ENCODE assay signal across 22 cellular contexts in the genomic region with DNA sequence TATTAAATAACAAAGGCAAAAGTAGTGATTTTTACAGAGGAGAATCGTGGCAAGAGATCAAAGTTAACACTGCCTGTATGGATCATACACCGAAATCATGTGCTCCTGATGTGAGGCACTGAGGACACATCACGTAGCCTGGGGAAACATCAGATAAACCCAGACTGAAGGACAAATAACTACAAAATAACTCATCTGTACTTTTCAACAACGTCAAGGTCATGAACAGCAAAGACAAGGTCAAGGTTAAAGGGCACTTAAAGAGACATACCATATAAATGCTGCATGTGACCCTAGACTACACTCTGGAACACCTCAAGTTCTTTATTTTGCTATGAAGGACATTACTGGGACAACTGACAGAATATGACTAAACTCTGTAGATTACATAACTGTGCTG. TPM values are rescaled to one million over a fixed set of nuclear protein-coding genes. Genes with fewer than 3 reads are reported as not detected.
DNase-seq lines count a peak whose midpoint lies in the region; ATAC-seq, FAIRE-seq and TF ChIP-seq lines count a peak whose summit lies in the region.
"Had no signal": no experiment of that assay in that cellular context is flagged by ENCODE, and none has a peak within 500 bp of the region (broad histone marks: within the 10 kb centered on the region; RNA-seq: fewer than 3 reads in every experiment).

No MANE protein-coding gene starts in this region.

- H3K4me2 ChIP-seq in SK-N-SH (no peak overlapping the region), HepG2 (ENCODE audit: low read depth, low read length) (0 out of 2 replicates have a peak overlapping the region, but pooled peaks have one; percentile 13)

- BruUV-seq in HepG2 (replicated peaks; lab: Mats Ljungman, UMichigan), result no TSS peak

- H3K9me3 ChIP-seq in SK-N-SH, result no peaks in the 10 kb centered on the region
- no peaks in the 10 kb centered on the region for H3K9me3 ChIP-seq in HepG2 (ENCODE audit: low read length)
- H3K9me3 ChIP-seq: breast epithelium, esophagus squamous epithelium, heart right ventricle, sigmoid colon, transverse colon had no signal

- ATAC-seq in SK-N-SH treated with all-trans-retinoic acid at 6 μM for 48 hours (no peak), HepG2 (peak; percentile 65)
- no peak for ATAC-seq in activated CD8-positive, alpha-beta T cell treated with anti-CD3 and anti-CD28 coated beads for 36 hours
- ATAC-seq: heart right ventricle, Right ventricle myocardium inferior had no signal

- H3K36me3 ChIP-seq in SK-N-SH (replicated peaks in 1 of 2; ENCODE audit: control insufficient read depth in 1 of 2, insufficient read depth in 2 of 2, low read length in 1 of 2), result no peaks in the 10 kb centered on the region
- peaks cover 0 to 11% of the 10 kb centered on the region in 2 experiments; a peak in 1 of 5 replicates for H3K36me3 ChIP-seq in HepG2 (replicated peaks in 1 of 2; ENCODE audit: control insufficient read depth in 1 of 2, insufficient read depth in 2 of 2, low read length in 2 of 2)
- H3K36me3 ChIP-seq: breast epithelium, esophagus squamous epithelium, heart right ventricle, sigmoid colon, transverse colon had no signal

- TF ChIP-seq POLR2A in GM12891 (IDR thresholded peaks at IDR 0.05; ENCODE audit: low read depth, low read length), result no peak
- no peak for TF ChIP-seq POLR2A in HepG2 (IDR thresholded peaks at IDR 0.05; ENCODE audit: insufficient read depth in 1 of 2, low read depth in 2 of 2, low read length in 2 of 2)
- no peak for TF ChIP-seq POLR2A in erythroblast (IDR thresholded peaks at IDR 0.05; ENCODE audit: low read length)

- peak overlapping the region; percentile 14 to 69; a peak in 3 of 4 replicates for H3K27ac ChIP-seq in SK-N-SH (ENCODE audit: low read depth in 2 of 2, low read length in 1 of 2)
- H3K27ac ChIP-seq in HepG2 (ENCODE audit: extremely low read length, insufficient read depth, low read length), result no peak overlapping the region
- H3K27ac ChIP-seq: breast epithelium, esophagus squamous epithelium, sigmoid colon, transverse colon had no signal

- DNase-seq in SK-N-SH (no peak), GM12891 (ENCODE audit: insufficient read length, low spot score) (no peak), HepG2 (ENCODE audit: low spot score) (peak; percentile 65), erythroblast (lab: John Stamatoyannopoulos, UW) (no peak), NCI-H1694 (lab: John Stamatoyannopoulos, UW) (no peak), NCI-H1048 (lab: John Stamatoyannopoulos, UW) (no peak)
- DNase-seq in activated CD8-positive, alpha-beta T cell treated with anti-CD3 and anti-CD28 coated beads for 36 hours, result no peak
- DNase-seq: activated CD4-positive, alpha-beta T cell treated with anti-CD3 and anti-CD28 coated beads for 4 hours; activated effector memory CD4-positive, alpha-beta T cell treated with Interleukin-2 at 50 U/mL for 16 hours; dorsolateral prefrontal cortex; esophagus squamous epithelium; GOT3; heart right ventricle; kidney; NCI-H1092; nucleus accumbens; sigmoid colon; transverse colon had no signal

- H4K20me1 ChIP-seq in SK-N-SH (ENCODE audit: insufficient read depth), result peaks cover 67% of the 10 kb centered on the region
- peaks cover 46% of the 10 kb centered on the region for H4K20me1 ChIP-seq in HepG2 (ENCODE audit: insufficient read depth, low read length)

- no peak for TF ChIP-seq CTCF in SK-N-SH (IDR thresholded peaks at IDR 0.05)
- no peak for TF ChIP-seq CTCF in activated CD8-positive, alpha-beta T cell treated with anti-CD3 and anti-CD28 coated beads for 36 hours (IDR thresholded peaks at IDR 0.05)
- TF ChIP-seq CTCF in HepG2 (CRISPR knock-in tag; IDR thresholded peaks at IDR 0.05), result no peak

- H3K9me3 Mint-ChIP-seq in activated CD8-positive, alpha-beta T cell treated with anti-CD3 and anti-CD28 coated beads for 36 hours, result no peaks in the 10 kb centered on the region

- TF ChIP-seq RAD21 in SK-N-SH (IDR thresholded peaks at IDR 0.05; ENCODE audit: low read length), result no peak
- no peak for TF ChIP-seq RAD21 in HepG2 (CRISPR knock-in tag; IDR thresholded peaks at IDR 0.05)

- peak overlapping the region; percentile 22 for H3K4me3 Mint-ChIP-seq in activated CD8-positive, alpha-beta T cell treated with anti-CD3 and anti-CD28 coated beads for 36 hours

- in situ Hi-C loops in HepG2 (cut with HindIII; ENCODE audit: extremely low pct_ligation_motif_present, low pct_unique_long_range_greater_than_20kb), result no loop called here

- H3K4me1 ChIP-seq in SK-N-SH (ENCODE audit: control insufficient read depth in 1 of 2, insufficient read depth in 2 of 2, low read depth in 1 of 2, low read length in 1 of 2) (peaks cover 23 to 52% of the 10 kb centered on the region in 2 experiments), HepG2 (ENCODE audit: insufficient read depth, low read length) (peaks cover 14% of the 10 kb centered on the region)

- H3K4me3 ChIP-seq in SK-N-SH (ENCODE audit: low read depth in 2 of 2, low read length in 1 of 2), result no peak overlapping the region
- no peak overlapping the region for H3K4me3 ChIP-seq in HepG2 (replicated peaks in 1 of 3; ENCODE audit: insufficient read depth in 1 of 3, low read depth in 2 of 3, low read length in 3 of 3)
- H3K4me3 ChIP-seq: breast epithelium, dorsolateral prefrontal cortex, esophagus squamous epithelium, heart right ventricle, sigmoid colon, transverse colon had no signal

- H3K27me3 ChIP-seq in SK-N-SH (ENCODE audit: insufficient read depth), result no peaks in the 10 kb centered on the region
- H3K27me3 ChIP-seq in HepG2 (ENCODE audit: control insufficient read depth in 1 of 2, insufficient read depth in 2 of 2, low read length in 2 of 2), result no peaks in the 10 kb centered on the region
- H3K27me3 ChIP-seq: breast epithelium, dorsolateral prefrontal cortex, esophagus squamous epithelium, heart right ventricle, sigmoid colon, transverse colon had no signal

- H3K36me3 Mint-ChIP-seq in activated CD8-positive, alpha-beta T cell treated with anti-CD3 and anti-CD28 coated beads for 36 hours (ENCODE audit: low read depth), result peaks cover 54% of the 10 kb centered on the region

- TF ChIP-seq EP300 in SK-N-SH (IDR thresholded peaks at IDR 0.05; ENCODE audit: borderline replicate concordance in 1 of 2, low read depth in 1 of 2, low read length in 1 of 2) (peak in 1 of 2 experiments; percentile 21; a peak in 1 of 4 replicates), HepG2 (IDR thresholded peaks at IDR 0.05; ENCODE audit: low read depth in 2 of 2, low read length in 2 of 2) (0 out of 4 replicates have a peak, but pooled peaks of 1 of the 2 experiments have one; percentile 13), HepG2 (CRISPR knock-in tag; IDR thresholded peaks at IDR 0.05; ENCODE audit: borderline replicate concordance) (no peak)

- H3K27ac Mint-ChIP-seq in activated CD8-positive, alpha-beta T cell treated with anti-CD3 and anti-CD28 coated beads for 36 hours, result peak overlapping the region; percentile 97

- CTCF ChIA-PET in SK-N-SH (lab: Yijun Ruan, JAX) (no interaction called here), HepG2 (lab: Yijun Ruan, JAX; ENCODE audit: low intra/inter-chr PET ratio, low total read pairs) (no interaction called here)
- CTCF ChIA-PET in activated CD8-positive, alpha-beta T cell treated with anti-CD3 and anti-CD28 coated beads for 36 hours (lab: Charles Lee), result no interaction called here

- POLR2A ChIA-PET in SK-N-SH (lab: Yijun Ruan, JAX), result no interaction called here
- POLR2A ChIA-PET in activated CD8-positive, alpha-beta T cell treated with anti-CD3 and anti-CD28 coated beads for 36 hours (lab: Charles Lee), result interaction anchor here (2.0 to 2.2 kb wide), 2 partner anchors 10 to 44 kb away, joined by 8 to 13 read pairs; no protein-coding TSS in a partner anchor
- POLR2A ChIA-PET in HepG2 (lab: Yijun Ruan, JAX), result no interaction called here

- H3K4me1 Mint-ChIP-seq in activated CD8-positive, alpha-beta T cell treated with anti-CD3 and anti-CD28 coated beads for 36 hours (ENCODE audit: low read depth), result peaks cover 92% of the 10 kb centered on the region

- WGBS in SK-N-SH (ENCODE audit: low lambda C conversion rate), result 73% methylated on average over 4 of the region's 4 CpGs
- WGBS in HepG2 (ENCODE audit: low lambda C conversion rate), result 36% methylated on average over 4 of the region's 4 CpGs

- H3K9ac ChIP-seq in SK-N-SH, result no peak overlapping the region
- H3K9ac ChIP-seq in HepG2 (ENCODE audit: insufficient read depth, low read depth, low read length), result no peak overlapping the region

- H2AFZ ChIP-seq in SK-N-SH (ENCODE audit: low read depth), result no peak overlapping the region
- no peak overlapping the region for H2AFZ ChIP-seq in HepG2 (ENCODE audit: low read length)

- peaks cover 85% of the 10 kb centered on the region for H3K79me2 ChIP-seq in SK-N-SH (ENCODE audit: insufficient read depth)
- H3K79me2 ChIP-seq in HepG2 (ENCODE audit: insufficient read depth, low read length), result peaks cover 57% of the 10 kb centered on the region

- no peaks in the 10 kb centered on the region for H3K27me3 Mint-ChIP-seq in activated CD8-positive, alpha-beta T cell treated with anti-CD3 and anti-CD28 coated beads for 36 hours

- peaks cover 23% of the 10 kb centered on the region for H3F3A ChIP-seq in SK-N-SH (replicated peaks; ENCODE audit: insufficient read depth)

- no peaks in the 10 kb centered on the region for H3K9me2 ChIP-seq in SK-N-SH

- FAIRE-seq in GM12891 (lab: Jason Lieb, UNC), result peak; percentile 13
- no peak for FAIRE-seq in HepG2 (lab: Jason Lieb, UNC)
- FAIRE-seq: GM12892, kidney had no signal

- intact Hi-C loops in activated CD8-positive, alpha-beta T cell treated with anti-CD3 and anti-CD28 coated beads for 36 hours (cut with micrococcal nuclease), result loop anchor here (5.0 kb wide), 1 partner anchor 36 kb away; no protein-coding TSS in a partner anchor
- intact Hi-C loops in HepG2 (cut with micrococcal nuclease; ENCODE audit: unreplicated experiment), result no loop called here

RNA-seq across cellular contexts. Expression of gene CHSY1, which starts 48.2 kb away (rescaled TPM):
- polyA plus RNA-seq in SK-N-SH (2012; rRNA removed) (15.7 and 17.4 TPM in 2 replicates), HepG2 (2011; rRNA removed) (11.2 and 13.3 TPM in 2 replicates)
- polyA plus RNA-seq in SK-N-SH (2012; cell fraction: cytosol; rRNA removed), result 21.1 and 21.5 TPM in 2 replicates
- 6.0 and 10.5 TPM in 2 replicates for polyA plus RNA-seq in SK-N-SH (2012; cell fraction: nucleus; rRNA removed)
- 5.6 TPM for polyA plus RNA-seq in GM12891 (2012; ENCODE audit: low read depth, missing spikeins)
- total RNA-seq in activated CD8-positive, alpha-beta T cell treated with anti-CD3 and anti-CD28 coated beads for 36 hours, result 10 to 100 TPM; 57.9 to 58.3 TPM
- 12.8 and 13.7 TPM in 2 replicates for total RNA-seq in HepG2 (2016; rRNA removed; fragmentation: Illumina TruSeq; extraction: Trizol)
- 4.3 and 5.4 TPM in 2 replicates for total RNA-seq in HepG2 (2016; cell fraction: cytosol; rRNA removed; fragmentation: Illumina TruSeq; extraction: Trizol; ENCODE audit: low read depth)
- 12.1 and 12.6 TPM in 2 replicates for total RNA-seq in HepG2 (2016; cell fraction: insoluble cytoplasmic fraction; rRNA removed; fragmentation: Illumina TruSeq; extraction: Trizol)
- 7.0 and 7.9 TPM in 2 replicates for total RNA-seq in HepG2 (2016; cell fraction: membrane; rRNA removed; fragmentation: Illumina TruSeq; extraction: Trizol)
- 10.5 and 11.5 TPM in 2 replicates for total RNA-seq in HepG2 (2016; cell fraction: nucleus; rRNA removed; fragmentation: Illumina TruSeq; extraction: Trizol)
- 10.0 and 13.2 TPM in 2 replicates for polyA plus RNA-seq in HepG2 (2011; cell fraction: cytosol; rRNA removed)
- polyA plus RNA-seq in HepG2 (2011; cell fraction: nucleus; rRNA removed), result 4.9 and 5.5 TPM in 2 replicates
- polyA plus RNA-seq in HepG2 (2012), result 11.0 and 11.8 TPM in 2 replicates
- polyA plus RNA-seq in HepG2 (2016; cell fraction: cytosol; fragmentation: Illumina TruSeq; extraction: Trizol; ENCODE audit: low read depth), result 0.72 and 0.77 TPM in 2 replicates
- 13.1 and 14.5 TPM in 2 replicates for polyA plus RNA-seq in HepG2 (2016; cell fraction: insoluble cytoplasmic fraction; fragmentation: Illumina TruSeq; extraction: Trizol; ENCODE audit: low read depth)
- polyA plus RNA-seq in HepG2 (2016; cell fraction: membrane; fragmentation: Illumina TruSeq; extraction: Trizol; ENCODE audit: low read depth), result 4.8 TPM in 2 replicates
- 14.6 and 15.9 TPM in 2 replicates for polyA plus RNA-seq in HepG2 (2016; cell fraction: nucleus; fragmentation: Illumina TruSeq; extraction: Trizol; ENCODE audit: insufficient read depth, low read depth)
- polyA minus RNA-seq in HepG2 (2011; rRNA and poly(A)+ RNA removed; ENCODE audit: low replicate concordance), result 12.6 and 31.1 TPM in 2 replicates
- 16.8 and 17.1 TPM in 2 replicates for polyA minus RNA-seq in HepG2 (2011; cell fraction: cytosol; rRNA and poly(A)+ RNA removed)
- polyA minus RNA-seq in HepG2 (2011; cell fraction: nucleus; rRNA and poly(A)+ RNA removed), result 15.8 and 18.3 TPM in 2 replicates

Comparison
In these comparisons a context has a peak if more than half of its experiments do, and no peak if none do; other contexts are left out.
1. Of the 25 proteins assayed by ChIP-seq in both HepG2 and SK-N-SH: peak only in HepG2: FOSL2; only in SK-N-SH: MXI1; in both: none; in neither: 22; mixed calls (peak in some experiments, not most) for 1.